8 cellular contexts compared by ENCODE assay signal in genomic region chr2:85611705-85612587, GRCh38. TPM values are rescaled to one million over a fixed set of nuclear protein-coding genes. Genes with fewer than 3 reads are reported as not detected.
DNase-seq lines count a peak whose midpoint lies in the region; ATAC-seq lines count a peak whose summit lies in the region.

C2orf68 (minus strand) TSS chr2:85612066; CDS start chr2:85611984, 82 bp downstream.

- ATAC-seq in GM18909 (IDR thresholded peaks at IDR 0.05; ENCODE audit: poor library complexity, unreplicated experiment) (peak; percentile 82), HG03159 (IDR thresholded peaks at IDR 0.05; ENCODE audit: unreplicated experiment) (peak; percentile 77)

- DNase-seq in AML-193 (lab: John Stamatoyannopoulos, UW) (peak; percentile 77 to 78), NCI-H460 (ENCODE audit: extremely low read depth, low read depth) (peak; percentile 84), cerebellum (ENCODE audit: low spot score) (peak; percentile 93), kidney glomerular epithelial cell (lab: John Stamatoyannopoulos, UW) (peak; percentile 47)
- peak; percentile 75 to 82 for DNase-seq in activated CD4-positive, alpha-beta T cell treated with anti-CD3 and anti-CD28 coated beads for 24 hours (ENCODE audit: low read depth in 2 of 2)
- DNase-seq in stimulated activated CD4-positive, alpha-beta T cell treated with anti-CD3 and anti-CD28 coated beads, Interleukin-1b, Interleukin-23, amount 100 ng/mL, for 1 hour (ENCODE audit: low read depth in 2 of 2): peak; percentile 37 to 65

RNA-seq across cellular contexts. Expression of gene C2orf68, which starts in this region (rescaled TPM):
- 40.4 and 42.3 TPM in 2 replicates for total RNA-seq in NCI-H460 (2014; rRNA removed; shearing (Covaris generic))
- 44.2 and 45.8 TPM in 2 replicates for polyA plus RNA-seq in NCI-H460 (2014; cell fraction: nucleus; rRNA removed)
- 30.6 TPM for total RNA-seq in cerebellum

Comparison
In these comparisons a context has a peak if more than half of its experiments do, and no peak if none do; other contexts are left out.
1. Peak in every context shown above with its lines: DNase-seq and ATAC-seq.